In genomic region chr12:79424109-79424721, GRCh38 we compare ENCODE assay signal across 9 cellular contexts.
DNase-seq lines count a peak whose midpoint lies in the region; ATAC-seq and TF ChIP-seq lines count a peak whose summit lies in the region.
"Had no signal": no experiment of that assay in that cellular context is flagged by ENCODE, and none has a peak within 500 bp of the region (broad histone marks: within the 10 kb centered on the region; RNA-seq: fewer than 3 reads in every experiment).

No MANE protein-coding gene starts in this region.

- no peak overlapping the region for H3K27ac Mint-ChIP-seq in naive thymus-derived CD4-positive, alpha-beta T cell

- WGBS in thyroid gland, 2 donors = 78% methylated on average over 2 of the region's 2 CpGs

- TF ChIP-seq CTCF in fibroblast of villous mesenchyme (IDR thresholded peaks at IDR 0.05; ENCODE audit: insufficient read depth, low read depth, low read length) (no peak), thyroid gland (IDR thresholded peaks at IDR 0.05) (no peak)

- H3K9me3 Mint-ChIP-seq in naive thymus-derived CD4-positive, alpha-beta T cell = peaks cover 0 to 5% (median 0%) of the 10 kb centered on the region in 11 donors

- H3K36me3 ChIP-seq in thyroid gland = no peaks in the 10 kb centered on the region
- H3K36me3 ChIP-seq in naive thymus-derived CD4-positive, alpha-beta T cell (ENCODE audit: control insufficient read depth in 2 of 3, insufficient read depth in 3 of 3, low read length in 3 of 3) = no peaks in the 10 kb centered on the region
- H3K36me3 ChIP-seq: esophagus muscularis mucosa had no signal

- CTCF ChIA-PET in naive thymus-derived CD4-positive, alpha-beta T cell (lab: Charles Lee) = no interaction called here

- TF ChIP-seq POLR2A in thyroid gland (IDR thresholded peaks at IDR 0.05) = no peak

- DNase-seq in HS-27A (ENCODE audit: low read depth) (peak; percentile 87), SW 1271 (lab: John Stamatoyannopoulos, UW) (peak; percentile 74 to 89), fibroblast of villous mesenchyme (ENCODE audit: low read depth) (peak; percentile 91), thyroid gland (no peak), HK-2 (ENCODE audit: unreplicated experiment) (no peak)
- DNase-seq in naive thymus-derived CD4-positive, alpha-beta T cell = no peak
- DNase-seq: posterior cingulate gyrus had no signal

- peaks cover 23 to 41% of the 10 kb centered on the region in 2 donors for H3K4me1 ChIP-seq in thyroid gland
- no peaks in the 10 kb centered on the region for H3K4me1 ChIP-seq in naive thymus-derived CD4-positive, alpha-beta T cell (ENCODE audit: control insufficient read depth in 2 of 2, insufficient read depth in 2 of 2, low read length in 2 of 2)

- no peaks in the 10 kb centered on the region for H3K9me3 ChIP-seq in thyroid gland
- no peaks in the 10 kb centered on the region for H3K9me3 ChIP-seq in naive thymus-derived CD4-positive, alpha-beta T cell (ENCODE audit: control insufficient read depth in 2 of 3, low read length in 3 of 3)
- H3K9me3 ChIP-seq: esophagus muscularis mucosa had no signal

- POLR2A ChIA-PET in naive thymus-derived CD4-positive, alpha-beta T cell (lab: Charles Lee) = no interaction called here

- H3K27me3 ChIP-seq in thyroid gland = no peaks in the 10 kb centered on the region
- H3K27me3 ChIP-seq in naive thymus-derived CD4-positive, alpha-beta T cell (ENCODE audit: control insufficient read depth in 2 of 2, insufficient read depth in 2 of 2, low read length in 2 of 2) = no peaks in the 10 kb centered on the region
- H3K27me3 ChIP-seq: esophagus muscularis mucosa had no signal

- no peak overlapping the region for H3K4me3 Mint-ChIP-seq in naive thymus-derived CD4-positive, alpha-beta T cell

- no peaks in the 10 kb centered on the region for H3K36me3 Mint-ChIP-seq in naive thymus-derived CD4-positive, alpha-beta T cell

- H3K27ac ChIP-seq in thyroid gland = peak overlapping the region in 2 of 3 donors; percentile 33 to 61
- no peak overlapping the region for H3K27ac ChIP-seq in naive thymus-derived CD4-positive, alpha-beta T cell (ENCODE audit: low read depth, low read length)
- H3K27ac ChIP-seq: esophagus muscularis mucosa had no signal

- H3K4me1 Mint-ChIP-seq in naive thymus-derived CD4-positive, alpha-beta T cell = no peaks in the 10 kb centered on the region

- ATAC-seq in HG02759 (IDR thresholded peaks at IDR 0.05; ENCODE audit: unreplicated experiment) = no peak
- no peak for ATAC-seq in naive thymus-derived CD4-positive, alpha-beta T cell

- H3K4me3 ChIP-seq in fibroblast of villous mesenchyme (ENCODE audit: low read depth, low read length) (no peak overlapping the region), thyroid gland (replicated peaks in 1 of 3) (no peak overlapping the region)
- H3K4me3 ChIP-seq in naive thymus-derived CD4-positive, alpha-beta T cell (ENCODE audit: low read length) = no peak overlapping the region
- H3K4me3 ChIP-seq: esophagus muscularis mucosa had no signal

- intact Hi-C loops in thyroid gland (cut with DNase I) = loop anchor here (10.0 kb wide), 1 partner anchor 761 kb away; no protein-coding TSS in a partner anchor
- intact Hi-C loops in naive thymus-derived CD4-positive, alpha-beta T cell (cut with micrococcal nuclease) = no loop called here

- peaks cover 0 to 4% (median 0%) of the 10 kb centered on the region in 5 donors for H3K27me3 Mint-ChIP-seq in naive thymus-derived CD4-positive, alpha-beta T cell

Comparison
In these comparisons a context has a peak if more than half of its experiments do, and no peak if none do; other contexts are left out.
1. DNase-seq: peak in HS-27A (single experiment), SW 1271 (2 of 2) and fibroblast of villous mesenchyme (single experiment); none in thyroid gland (0 of 2), HK-2 (single experiment) and naive thymus-derived CD4-positive, alpha-beta T cell (0 of 9).